24 cellular contexts compared by ENCODE assay signal in the genomic region with DNA sequence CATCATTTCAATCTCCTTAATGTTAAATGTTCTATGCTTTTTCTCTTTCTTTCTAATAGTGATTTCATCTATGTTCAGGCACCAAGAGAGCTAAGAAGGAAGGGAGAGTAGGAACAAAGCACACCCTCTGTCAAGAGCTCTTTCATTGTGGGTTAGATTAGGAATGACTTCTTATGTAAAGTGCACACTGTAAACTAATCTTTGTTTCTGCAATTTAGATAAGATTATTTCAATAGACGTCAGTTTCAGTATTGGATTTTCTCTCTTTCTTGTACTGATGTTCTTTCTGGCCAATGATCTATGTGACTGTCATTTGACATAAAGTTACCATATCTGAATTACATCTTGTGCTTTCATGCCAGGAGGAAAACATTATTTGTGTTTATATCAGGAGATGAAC. TPM values are rescaled to one million over a fixed set of nuclear protein-coding genes. Genes with fewer than 3 reads are reported as not detected.
A peak's percentile ranks its signal among the peaks of the same experiment; 100 is the strongest.
DNase-seq lines count a peak whose midpoint lies in the region; ATAC-seq, FAIRE-seq and TF ChIP-seq lines count a peak whose summit lies in the region.
"Had no signal": no experiment of that assay in that cellular context is flagged by ENCODE, and none has a peak within 500 bp of the region (broad histone marks: within the 10 kb centered on the region; RNA-seq: fewer than 3 reads in every experiment).

No MANE protein-coding gene starts in this region.

- H3K4me3 ChIP-seq in colonic mucosa: no peak overlapping the region
- H3K4me3 ChIP-seq in mucosa of rectum (ENCODE audit: low read length in 2 of 2): no peak overlapping the region
- no peak overlapping the region for H3K4me3 ChIP-seq in small intestine (ENCODE audit: low read depth in 1 of 2, low read length in 2 of 2)
- H3K4me3 ChIP-seq in gastrocnemius medialis: no peak overlapping the region
- no peak overlapping the region for H3K4me3 ChIP-seq in ovary
- H3K4me3 ChIP-seq: GM23338 had no signal

- H3K9me3 ChIP-seq in colonic mucosa (no peaks in the 10 kb centered on the region), mucosa of rectum (ENCODE audit: control insufficient read depth in 2 of 2, low read length in 2 of 2) (no peaks in the 10 kb centered on the region), small intestine (ENCODE audit: control insufficient read depth, low read depth) (no peaks in the 10 kb centered on the region), gastrocnemius medialis (no peaks in the 10 kb centered on the region), ovary (no peaks in the 10 kb centered on the region)

- H3K27ac ChIP-seq in colonic mucosa: peak overlapping the region; percentile 2
- peak overlapping the region; percentile 27 to 62 for H3K27ac ChIP-seq in mucosa of rectum (ENCODE audit: low read depth in 2 of 2, low read length in 2 of 2)
- no peak overlapping the region for H3K27ac ChIP-seq in small intestine (ENCODE audit: low read depth in 1 of 2, low read length in 1 of 2)
- no peak overlapping the region for H3K27ac ChIP-seq in gastrocnemius medialis
- no peak overlapping the region for H3K27ac ChIP-seq in ovary

- no peaks in the 10 kb centered on the region for H3K27me3 ChIP-seq in colonic mucosa
- no peaks in the 10 kb centered on the region for H3K27me3 ChIP-seq in mucosa of rectum (ENCODE audit: control insufficient read depth in 2 of 2, insufficient read depth in 2 of 2, low read length in 2 of 2)
- H3K27me3 ChIP-seq in small intestine (ENCODE audit: control insufficient read depth in 2 of 2, insufficient read depth in 2 of 2, low read length in 2 of 2): no peaks in the 10 kb centered on the region
- no peaks in the 10 kb centered on the region for H3K27me3 ChIP-seq in gastrocnemius medialis
- H3K27me3 ChIP-seq in ovary: no peaks in the 10 kb centered on the region

- 6 to 45% (median 35%) methylated on average over 1 of the region's 1 CpG for WGBS in small intestine, 3 donors
- WGBS in ovary, 3 donors: 18 to 41% (median 22%) methylated on average over 1 of the region's 1 CpG

- no peak for TF ChIP-seq CTCF in colonic mucosa (IDR thresholded peaks at IDR 0.05)
- TF ChIP-seq CTCF in gastrocnemius medialis (IDR thresholded peaks at IDR 0.05 in 4 of 5, conservative IDR thresholded peaks at IDR 0.05 in 1 of 5): no peak
- no peak for TF ChIP-seq CTCF in ovary (IDR thresholded peaks at IDR 0.05)

- H3K9ac ChIP-seq in colonic mucosa (ENCODE audit: low read depth in 2 of 2, low read length in 2 of 2) (no peak overlapping the region), mucosa of rectum (ENCODE audit: low read depth in 1 of 2, low read length in 2 of 2) (no peak overlapping the region)

- no peaks in the 10 kb centered on the region for H3K36me3 ChIP-seq in colonic mucosa
- no peaks in the 10 kb centered on the region for H3K36me3 ChIP-seq in mucosa of rectum (ENCODE audit: control insufficient read depth in 2 of 2, insufficient read depth in 2 of 2, low read length in 2 of 2)
- no peaks in the 10 kb centered on the region for H3K36me3 ChIP-seq in small intestine (ENCODE audit: control insufficient read depth in 2 of 2, insufficient read depth in 2 of 2, low read length in 2 of 2)
- H3K36me3 ChIP-seq in gastrocnemius medialis: no peaks in the 10 kb centered on the region
- H3K36me3 ChIP-seq in ovary: no peaks in the 10 kb centered on the region

- H3K4me1 ChIP-seq in colonic mucosa: no peaks in the 10 kb centered on the region
- peaks cover 5% of the 10 kb centered on the region in 2 donors for H3K4me1 ChIP-seq in mucosa of rectum (ENCODE audit: control insufficient read depth in 2 of 2, insufficient read depth in 2 of 2, low read length in 2 of 2)
- no peaks in the 10 kb centered on the region for H3K4me1 ChIP-seq in small intestine (ENCODE audit: control insufficient read depth in 2 of 2, insufficient read depth in 1 of 2, low read depth in 1 of 2, low read length in 1 of 2)
- no peaks in the 10 kb centered on the region for H3K4me1 ChIP-seq in gastrocnemius medialis
- no peaks in the 10 kb centered on the region for H3K4me1 ChIP-seq in ovary (ENCODE audit: insufficient read depth)

- peak; percentile 87 for FAIRE-seq in small intestine (lab: Jason Lieb, UNC)
- FAIRE-seq: GM12891, GM18507 had no signal

- in situ Hi-C loops in gastrocnemius medialis (cut with MboI; ENCODE audit: low sequenced_read_pairs in 4 of 4): no loop called here

- DNase-seq in colonic mucosa (no peak), small intestine (peak; percentile 84), gastrocnemius medialis (no peak), NCI-H2029 (lab: John Stamatoyannopoulos, UW) (no peak), ovary (no peak)
- DNase-seq: C1 segment of cervical spinal cord; Calu3; CD4-positive, alpha-beta memory T cell; COR-L47; DMS53; DMS79 treated with DMSO at 0.1 percent for 48 hours; GF-D8; H9 had no signal

- intact Hi-C loops in colonic mucosa (cut with DNase I) (no loop called here), gastrocnemius medialis (cut with DNase I; ENCODE audit: low total_unique reads) (no loop called here), ovary (cut with DNase I) (no loop called here)

- no peak for TF ChIP-seq EP300 in ovary (IDR thresholded peaks at IDR 0.05)

- no peak for ATAC-seq in gastrocnemius medialis
- ATAC-seq: GM23338, HCT116 had no signal

- no peak for TF ChIP-seq POLR2A in gastrocnemius medialis (IDR thresholded peaks at IDR 0.05)
- no peak for TF ChIP-seq POLR2A in ovary (IDR thresholded peaks at IDR 0.05)

RNA-seq across cellular contexts. Expression of gene ATOH1, which starts 48.2 kb away (rescaled TPM):
- 10 to 100 TPM; 34.4 to 73.7 TPM for total RNA-seq in colonic mucosa
- polyA plus RNA-seq in small intestine: 10 to 100 TPM in 2 of 3 donors, 1 to 10 TPM in 1; 8.9 to 21.3 (median 17.4) TPM
- under 1 TPM in 1 of 4 donors, not detected in 3; 0.19 TPM for total RNA-seq in gastrocnemius medialis
- not detected for total RNA-seq in ovary
- not detected for polyA plus RNA-seq in ovary
- total RNA-seq: A172; A673; Calu3; CD4-positive, alpha-beta memory T cell; Daoy; G401; H4; H9 had no signal
- polyA plus RNA-seq: BJ; CD4-positive, alpha-beta memory T cell had no signal

Comparison
In these comparisons a context has a peak if more than half of its experiments do, and no peak if none do; other contexts are left out.
1. H3K27ac ChIP-seq: peak in colonic mucosa (single experiment) and mucosa of rectum (2 of 2); none in small intestine (0 of 2), gastrocnemius medialis (0 of 4) and ovary (0 of 2).
2. RNA of gene ATOH1, which starts 48.2 kb away (total RNA-seq): 34.4 to 73.7 TPM in colonic mucosa; 0.19 TPM in gastrocnemius medialis and not detected in ovary; every median in the first group is over 10 times any median in the second.